ENCODE assay signal across 1 cellular context in genomic region chr17:80856863-80857488, GRCh38.
TF ChIP-seq lines count a peak whose summit lies in the region.

No MANE protein-coding gene starts in this region.

TF ChIP-seq in GM12878, 131 proteins besides CTCF, POLR2A, EP300 and RAD21 (continued from another document):
- TF ChIP-seq ZNF592 (IDR thresholded peaks at IDR 0.05) (peak; percentile 7; the same call in 1 of the 2 replicates), NFXL1 (IDR thresholded peaks at IDR 0.05; ENCODE audit: borderline replicate concordance) (no peak), USF2 (IDR thresholded peaks at IDR 0.05; ENCODE audit: borderline replicate concordance, low read depth, low read length) (no peak), PML (IDR thresholded peaks at IDR 0.05; ENCODE audit: low read length) (no peak), BCL3 (IDR thresholded peaks at IDR 0.05; ENCODE audit: borderline replicate concordance, insufficient read depth, low read depth, low read length, poor library complexity, severe bottlenecking) (no peak), BACH1 (IDR thresholded peaks at IDR 0.05; ENCODE audit: borderline replicate concordance) (no peak), BHLHE40 (IDR thresholded peaks at IDR 0.05; ENCODE audit: borderline replicate concordance in 1 of 2, low read depth in 2 of 2, low read length in 1 of 2) (no peak), MYC (IDR thresholded peaks at IDR 0.05; ENCODE audit: insufficient read depth, insufficient read length, insufficient replicate concordance, low read length, severe bottlenecking) (no peak), SMARCA5 (IDR thresholded peaks at IDR 0.05) (peak; percentile 82; the same call in 1 of the 2 replicates), NKRF (conservative IDR thresholded peaks at IDR 0.05) (no peak), RFX5 (IDR thresholded peaks at IDR 0.05; ENCODE audit: low read depth, low read length) (no peak), SPI1 (IDR thresholded peaks at IDR 0.05; ENCODE audit: borderline replicate concordance, insufficient read depth, low read depth, low read length) (no peak), KAT2A (conservative IDR thresholded peaks at IDR 0.05; ENCODE audit: control insufficient read depth, low read depth, low read length) (no peak), CEBPB (IDR thresholded peaks at IDR 0.05; ENCODE audit: borderline replicate concordance in 1 of 2, low read depth in 2 of 2, low read length in 2 of 2) (no peak), MTA3 (IDR thresholded peaks at IDR 0.05; ENCODE audit: borderline replicate concordance, low read length) (no peak), POLR2AphosphoS2 (IDR thresholded peaks at IDR 0.05; ENCODE audit: low read depth, low read length) (no peak)
TF ChIP-seq in GM12878: peak in this region for 5.
